8 cellular contexts compared by ENCODE assay signal in the genomic region with DNA sequence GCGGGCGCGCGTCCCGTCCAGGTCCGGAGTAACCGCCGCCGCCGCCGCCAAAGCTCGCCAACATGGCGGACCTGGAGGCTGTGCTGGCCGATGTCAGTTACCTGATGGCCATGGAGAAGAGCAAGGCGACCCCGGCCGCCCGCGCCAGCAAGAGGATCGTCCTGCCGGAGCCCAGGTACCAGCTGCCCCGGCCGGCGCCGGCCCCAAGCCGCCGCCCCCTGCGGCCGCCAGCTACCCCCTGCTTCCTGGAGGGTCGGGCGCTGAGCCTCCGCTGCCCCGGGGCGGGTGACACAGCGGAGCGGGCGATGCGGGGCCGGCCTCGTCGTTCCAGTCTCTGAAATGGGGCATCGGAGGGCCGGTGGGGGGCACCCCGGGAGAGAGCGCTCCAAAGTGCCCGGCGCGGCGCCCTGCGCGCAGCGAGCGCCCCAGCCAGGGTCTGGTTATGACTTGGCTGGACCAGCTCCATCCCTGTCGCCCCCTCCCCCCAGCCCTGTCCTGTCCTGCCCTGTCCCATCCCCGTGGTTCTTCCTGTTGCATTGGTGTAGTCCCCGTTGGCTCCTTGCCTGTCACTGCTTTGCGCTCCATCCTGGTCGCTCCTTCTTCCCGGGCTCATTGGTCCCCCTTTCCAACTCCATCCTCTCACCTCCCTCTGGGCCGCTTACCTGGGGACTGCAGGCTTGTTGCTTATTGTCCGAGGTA. TPM values are rescaled to one million over a fixed set of nuclear protein-coding genes. Genes with fewer than 3 reads are reported as not detected.
DNase-seq lines count a peak whose midpoint lies in the region; ATAC-seq and TF ChIP-seq lines count a peak whose summit lies in the region.

No MANE protein-coding gene starts in this region.

- peaks cover 36 to 71% of the 10 kb centered on the region in 2 donors for H3K4me1 Mint-ChIP-seq in stimulated activated naive B cell treated with anti-CD40 and anti-IgM and Interleukin-4, amounts not matched to agents 10 μg/mL and 1 μg/mL and 100 μg/mL, for 72 hours

- H3K4me1 ChIP-seq in HAP-1 (peaks cover 20% of the 10 kb centered on the region), breast epithelium (peaks cover 0 to 8% of the 10 kb centered on the region in 2 donors), left lung (peaks cover 16 to 70% of the 10 kb centered on the region in 2 donors)

- H3K36me3 Mint-ChIP-seq in stimulated activated naive B cell treated with anti-CD40 and anti-IgM and Interleukin-4, amounts not matched to agents 10 μg/mL and 1 μg/mL and 100 μg/mL, for 72 hours, result peaks cover 13 to 17% of the 10 kb centered on the region in 2 donors

- H3K4me3 ChIP-seq in HAP-1 (peak overlapping the region; percentile 59), breast epithelium (peak overlapping the region; percentile 60 to 97 (median 85)), left lung (peak overlapping the region; percentile 79 to 87)

- H3K36me3 ChIP-seq in HAP-1 (replicated peaks) (no peaks in the 10 kb centered on the region), breast epithelium (no peaks in the 10 kb centered on the region), left lung (no peaks in the 10 kb centered on the region)

- no peaks in the 10 kb centered on the region for H3K27me3 Mint-ChIP-seq in stimulated activated naive B cell treated with anti-CD40 and anti-IgM and Interleukin-4, amounts not matched to agents 10 μg/mL and 1 μg/mL and 100 μg/mL, for 72 hours

- no peak for TF ChIP-seq POLR2A in breast epithelium (IDR thresholded peaks at IDR 0.05)

- ATAC-seq in left lung, result peak; percentile 4
- no peak for ATAC-seq in stimulated activated naive B cell treated with anti-CD40 and anti-IgM and Interleukin-4, amounts not matched to agents 10 μg/mL and 1 μg/mL and 100 μg/mL, for 72 hours (replicated peaks)
- ATAC-seq in GM19455 (IDR thresholded peaks at IDR 0.05; ENCODE audit: unreplicated experiment), result no peak
- ATAC-seq in HG03175 (IDR thresholded peaks at IDR 0.05; ENCODE audit: unreplicated experiment), result no peak

- H3K4me3 Mint-ChIP-seq in stimulated activated naive B cell treated with anti-CD40 and anti-IgM and Interleukin-4, amounts not matched to agents 10 μg/mL and 1 μg/mL and 100 μg/mL, for 72 hours, result peak overlapping the region; percentile 94 to 99

- H3K27ac ChIP-seq in breast epithelium (peak overlapping the region; percentile 7 to 68), left lung (peak overlapping the region; percentile 72 to 82)

- intact Hi-C loops in breast epithelium (cut with DNase I; ENCODE audit: low total_unique reads) (no loop called here), left lung (cut with DNase I) (no loop called here)

- TF ChIP-seq CTCF in breast epithelium (IDR thresholded peaks at IDR 0.05), result no peak
- no peak for TF ChIP-seq CTCF in left lung (IDR thresholded peaks at IDR 0.05)

- peak; percentile 49 for DNase-seq in COLO668 (lab: John Stamatoyannopoulos, UW; ENCODE audit: unreplicated experiment)
- peak in 1 of 2 experiments; percentile 60 for DNase-seq in HAP-1 (ENCODE audit: low spot score in 2 of 2)
- peak; percentile 62 for DNase-seq in OCI-M1 (lab: John Stamatoyannopoulos, UW)
- peak in 1 of 2 donors; percentile 30 for DNase-seq in breast epithelium (ENCODE audit: low spot score in 2 of 2)
- peak; percentile 43 to 86 for DNase-seq in left lung
- DNase-seq in stimulated activated naive B cell treated with anti-CD40 and anti-IgM and Interleukin-4, amounts not matched to agents 10 μg/mL and 1 μg/mL and 100 μg/mL, for 72 hours, result peak; percentile 26

- in situ Hi-C loops in HAP-1 (cut with MboI; ENCODE audit: low sequenced_read_pairs), result no loop called here

- H3K27me3 ChIP-seq in HAP-1 (ENCODE audit: low read depth) (no peaks in the 10 kb centered on the region), breast epithelium (no peaks in the 10 kb centered on the region), left lung (peaks cover 0 to 4% of the 10 kb centered on the region in 2 donors)

- H3K9me3 ChIP-seq in HAP-1 (no peaks in the 10 kb centered on the region), breast epithelium (no peaks in the 10 kb centered on the region), left lung (no peaks in the 10 kb centered on the region)

- H3K9me3 Mint-ChIP-seq in stimulated activated naive B cell treated with anti-CD40 and anti-IgM and Interleukin-4, amounts not matched to agents 10 μg/mL and 1 μg/mL and 100 μg/mL, for 72 hours, result no peaks in the 10 kb centered on the region

- H3K27ac Mint-ChIP-seq in stimulated activated naive B cell treated with anti-CD40 and anti-IgM and Interleukin-4, amounts not matched to agents 10 μg/mL and 1 μg/mL and 100 μg/mL, for 72 hours, result peak overlapping the region; percentile 98

RNA-seq across cellular contexts. Expression of a gene that starts 0.7 kb away (rescaled TPM):
- total RNA-seq in breast epithelium, result 10 to 100 TPM; 14.4 to 49.1 (median 16.7) TPM
- 10 to 100 TPM; 26.3 to 33.9 TPM for total RNA-seq in left lung
